Comparison of ENCODE assay signal across 11 cellular contexts in the genomic region with DNA sequence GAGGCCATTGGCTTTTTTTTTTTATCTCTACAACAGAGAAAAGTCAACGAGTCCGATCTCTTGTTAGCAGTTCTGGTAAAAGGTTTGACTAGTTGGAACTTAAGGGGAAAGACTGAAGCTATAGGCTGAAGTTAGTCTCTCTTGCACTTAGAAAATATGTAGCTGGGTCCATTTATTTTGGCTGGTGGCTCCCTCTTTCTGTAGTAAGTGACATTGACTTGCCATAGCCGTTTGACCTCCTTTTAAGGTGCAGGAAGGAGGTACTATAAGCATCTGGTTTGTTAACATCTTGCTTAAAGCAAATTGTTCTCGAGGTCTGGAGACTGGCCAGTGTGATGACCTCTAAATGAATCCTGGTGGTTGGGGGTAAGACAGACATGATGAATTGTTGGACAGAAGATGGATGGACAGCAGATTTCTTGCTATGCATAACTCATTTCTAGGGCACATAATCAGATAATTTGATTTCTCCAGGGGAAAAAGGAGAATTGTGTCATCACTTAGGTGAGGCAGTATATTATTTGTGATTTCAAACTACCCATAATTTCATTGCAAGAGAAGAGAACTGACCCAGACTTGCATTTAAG.
DNase-seq lines count a peak whose midpoint lies in the region; ATAC-seq, FAIRE-seq and TF ChIP-seq lines count a peak whose summit lies in the region.
"Had no signal": no experiment of that assay in that cellular context is flagged by ENCODE, and none has a peak within 500 bp of the region (broad histone marks: within the 10 kb centered on the region; RNA-seq: fewer than 3 reads in every experiment).

No MANE protein-coding gene starts in this region.

- peak; percentile 11 for DNase-seq in NCI-H1105 treated with DMSO at 0.1 percent for 48 hours (lab: John Stamatoyannopoulos, UW)
- DNase-seq in NCI-H1105 (lab: John Stamatoyannopoulos, UW): no peak
- peak; percentile 24 for DNase-seq in bronchial epithelial cell (ENCODE audit: low read depth)
- no peak for DNase-seq in osteocyte (ENCODE audit: extremely low spot score, unreplicated experiment)
- no peak for DNase-seq in epidermal melanocyte (ENCODE audit: insufficient read length, low spot score)
- no peak for DNase-seq in activated gamma-delta T cell (lab: John Stamatoyannopoulos, UW)
- DNase-seq: MV-4-11, T-helper 9 cell had no signal

- peaks cover 72% of the 10 kb centered on the region for H3K36me3 Mint-ChIP-seq in osteocyte (ENCODE audit: unreplicated experiment)

- peak; percentile 59 for ATAC-seq in HG03571 (IDR thresholded peaks at IDR 0.05; ENCODE audit: unreplicated experiment)
- ATAC-seq in HG02884 (IDR thresholded peaks at IDR 0.05; ENCODE audit: unreplicated experiment): no peak

- H3K4me3 ChIP-seq in bronchial epithelial cell (ENCODE audit: low read depth, low read length): no peak overlapping the region

- TF ChIP-seq CTCF in bronchial epithelial cell (IDR thresholded peaks at IDR 0.05; ENCODE audit: insufficient read depth, low read length, severe bottlenecking) (peak; percentile 23), osteocyte (IDR thresholded peaks at IDR 0.05) (peak; percentile 15)

- no peaks in the 10 kb centered on the region for H3K27me3 Mint-ChIP-seq in osteocyte (ENCODE audit: unreplicated experiment)

- no peaks in the 10 kb centered on the region for H3K9me3 Mint-ChIP-seq in osteocyte (ENCODE audit: unreplicated experiment)

- H3K4me1 Mint-ChIP-seq in osteocyte (ENCODE audit: unreplicated experiment): no peaks in the 10 kb centered on the region

- H3K27me3 ChIP-seq in bronchial epithelial cell (ENCODE audit: control insufficient read depth, insufficient read depth, low read length): no peaks in the 10 kb centered on the region

- H3K27ac Mint-ChIP-seq in osteocyte (ENCODE audit: unreplicated experiment): no peak overlapping the region

- no peak for FAIRE-seq in bronchial epithelial cell (lab: Jason Lieb, UNC)
- FAIRE-seq: colon had no signal

- H3K36me3 ChIP-seq in bronchial epithelial cell (ENCODE audit: control insufficient read depth, insufficient read depth, low read length): peaks cover 21% of the 10 kb centered on the region

- no peak overlapping the region for H3K4me3 Mint-ChIP-seq in osteocyte (ENCODE audit: unreplicated experiment)

Comparison
In these comparisons a context has a peak if more than half of its experiments do, and no peak if none do; other contexts are left out.
1. DNase-seq: peak in NCI-H1105 treated with DMSO at 0.1 percent for 48 hours (single experiment) and bronchial epithelial cell (single experiment); none in NCI-H1105 (single experiment), osteocyte (single experiment), epidermal melanocyte (single experiment) and activated gamma-delta T cell (single experiment).